Comparison of ENCODE assay signal across 19 cellular contexts in genomic region chr17:57651996-57652395, GRCh38.
DNase-seq lines count a peak whose midpoint lies in the region; ATAC-seq and TF ChIP-seq lines count a peak whose summit lies in the region.
"Had no signal": no experiment of that assay in that cellular context is flagged by ENCODE, and none has a peak within 500 bp of the region (broad histone marks: within the 10 kb centered on the region; RNA-seq: fewer than 3 reads in every experiment).

No MANE protein-coding gene starts in this region.

- no peak overlapping the region for H3K18ac ChIP-seq in H9 (ENCODE audit: insufficient read length, low read depth, low read length)
- no peak overlapping the region for H3K18ac ChIP-seq in neuronal stem cell (ENCODE audit: low read length)

- no peak overlapping the region for H2AFZ ChIP-seq in H9 (ENCODE audit: low read length)
- no peak overlapping the region for H2AFZ ChIP-seq in neuronal stem cell (ENCODE audit: low read length)
- no peak overlapping the region for H2AFZ ChIP-seq in mammary epithelial cell (ENCODE audit: low read depth, low read length)

- no TSS peak for BruUV-seq in mammary epithelial cell (replicated peaks; lab: Mats Ljungman, UMichigan)

- intact Hi-C loops in thyroid gland (cut with DNase I) (no loop called here), mammary epithelial cell (cut with micrococcal nuclease) (no loop called here)

- H3K14ac ChIP-seq in H9 (ENCODE audit: insufficient read depth, low read length) = peak overlapping the region; percentile 6; the same call in 1 of the 2 replicates
- H3K14ac ChIP-seq in neuronal stem cell (ENCODE audit: low read length) = no peak overlapping the region

- CTCF ChIA-PET in mammary epithelial cell (lab: Charles Lee; ENCODE audit: low non-redundant PET) = no interaction called here

- H2AK5ac ChIP-seq in H9 (ENCODE audit: insufficient read length, low read length) (no peak overlapping the region), neuronal stem cell (ENCODE audit: low read depth, low read length) (peak overlapping the region; percentile 38)

- TF ChIP-seq CTCF in H9 (conservative IDR thresholded peaks at IDR 0.05) (no peak), thyroid gland (IDR thresholded peaks at IDR 0.05) (no peak), mammary epithelial cell (conservative IDR thresholded peaks at IDR 0.05 in 1 of 2, IDR thresholded peaks at IDR 0.05 in 1 of 2; ENCODE audit: extremely low read depth in 1 of 2, insufficient read depth in 1 of 2, low read depth in 1 of 2, low read length in 2 of 2) (no peak)

- H2BK12ac ChIP-seq in H9 (ENCODE audit: insufficient read length, low read depth, low read length) (no peak overlapping the region), neuronal stem cell (ENCODE audit: low read length) (no peak overlapping the region)

- H3K9me3 Mint-ChIP-seq in H9 = no peaks in the 10 kb centered on the region
- H3K9me3 Mint-ChIP-seq: CD4-positive, CD25-positive, alpha-beta regulatory T cell; CD8-positive, alpha-beta T cell had no signal

- H3K4me1 ChIP-seq in H9 (ENCODE audit: insufficient read depth, low read length) = peaks cover 19% of the 10 kb centered on the region
- peaks cover 14 to 25% of the 10 kb centered on the region in 2 donors for H3K4me1 ChIP-seq in neuronal stem cell (ENCODE audit: control insufficient read depth in 2 of 2, insufficient read depth in 1 of 2, low read depth in 1 of 2, low read length in 2 of 2)
- peaks cover 16 to 44% of the 10 kb centered on the region in 2 donors for H3K4me1 ChIP-seq in thyroid gland
- peaks cover 3% of the 10 kb centered on the region for H3K4me1 ChIP-seq in mammary epithelial cell (ENCODE audit: insufficient read depth, low read length)
- H3K4me1 ChIP-seq: Caco-2 had no signal

- no peak for TF ChIP-seq POLR2A in thyroid gland (IDR thresholded peaks at IDR 0.05)

- H2BK5ac ChIP-seq in H9 (ENCODE audit: insufficient read length, low read length) = no peak overlapping the region
- no peak overlapping the region for H2BK5ac ChIP-seq in neuronal stem cell (ENCODE audit: low read length)

- H4K91ac ChIP-seq in H9 (ENCODE audit: insufficient read length, low read depth, low read length) (no peak overlapping the region), neuronal stem cell (ENCODE audit: low read depth, low read length, poor library complexity) (no peak overlapping the region)

- H3K4me3 ChIP-seq in neuronal stem cell (ENCODE audit: low read length in 2 of 2) (no peak overlapping the region), thyroid gland (replicated peaks in 1 of 3) (no peak overlapping the region), mammary epithelial cell (replicated peaks in 1 of 3; ENCODE audit: insufficient read depth in 1 of 3, low read depth in 2 of 3, low read length in 3 of 3) (no peak overlapping the region)
- H3K4me3 ChIP-seq: BLaER1 had no signal

- no peak overlapping the region for H4K5ac ChIP-seq in H9 (ENCODE audit: insufficient read length, low read depth, low read length)

- ATAC-seq in HG02759 (IDR thresholded peaks at IDR 0.05; ENCODE audit: unreplicated experiment) = no peak
- no peak for ATAC-seq in HG03460 (IDR thresholded peaks at IDR 0.05; ENCODE audit: unreplicated experiment)
- ATAC-seq: CD8-positive, alpha-beta T cell; HCT116 had no signal

- H3T11ph ChIP-seq in H9 (ENCODE audit: low read length) = no peak overlapping the region

- no peak overlapping the region for H4K8ac ChIP-seq in H9 (replicated peaks; ENCODE audit: insufficient read length, low read depth, low read length)
- no peak overlapping the region for H4K8ac ChIP-seq in neuronal stem cell (ENCODE audit: low read depth, low read length)

- no peak overlapping the region for H3K23ac ChIP-seq in H9 (ENCODE audit: insufficient read length, low read depth, low read length)
- no peak overlapping the region for H3K23ac ChIP-seq in neuronal stem cell (ENCODE audit: low read depth, low read length, poor library complexity)

- no peaks in the 10 kb centered on the region for H3K27me3 Mint-ChIP-seq in H9 (ENCODE audit: low read depth)
- H3K27me3 Mint-ChIP-seq: B cell; CD4-positive, CD25-positive, alpha-beta regulatory T cell had no signal

- H3K4me3 Mint-ChIP-seq in H9 = no peak overlapping the region
- H3K4me3 Mint-ChIP-seq: B cell; CD4-positive, CD25-positive, alpha-beta regulatory T cell; CD8-positive, alpha-beta T cell had no signal

- H3K9ac ChIP-seq in H9 (ENCODE audit: extremely low read depth, insufficient read length, low read length) = no peak overlapping the region
- peak overlapping the region; percentile 12 for H3K9ac ChIP-seq in neuronal stem cell (ENCODE audit: low read depth, low read length, poor library complexity)
- H3K9ac ChIP-seq in mammary epithelial cell (ENCODE audit: insufficient read depth, low read length) = no peak overlapping the region
- H3K9ac ChIP-seq: BLaER1 had no signal

- H3K79me2 ChIP-seq in H9 (ENCODE audit: insufficient read depth, low read length) (no peaks in the 10 kb centered on the region), mammary epithelial cell (ENCODE audit: insufficient read depth, low read length) (no peaks in the 10 kb centered on the region)

- H3K23me2 ChIP-seq in H9 (ENCODE audit: insufficient read length, low read depth, low read length, poor library complexity, severe bottlenecking) = no peaks in the 10 kb centered on the region

- no peak overlapping the region for H3K56ac ChIP-seq in H9 (ENCODE audit: insufficient read length, low read depth, low read length)

- dilution Hi-C loops in mammary epithelial cell (cut with HindIII; ENCODE audit: low sequenced_read_pairs) = no loop called here

- H3K79me1 ChIP-seq in H9 (ENCODE audit: insufficient read depth, low read depth, low read length, poor library complexity, severe bottlenecking) (no peaks in the 10 kb centered on the region), neuronal stem cell (ENCODE audit: low read depth, low read length) (peaks cover 5% of the 10 kb centered on the region)

- H3K36me3 ChIP-seq in neuronal stem cell (replicated peaks in 1 of 2; ENCODE audit: control insufficient read depth in 2 of 2, insufficient read depth in 2 of 2, low read length in 2 of 2) = peaks cover 13 to 73% of the 10 kb centered on the region in 2 donors
- no peaks in the 10 kb centered on the region for H3K36me3 ChIP-seq in thyroid gland
- H3K36me3 ChIP-seq in mammary epithelial cell (ENCODE audit: insufficient read depth, low read length) = no peaks in the 10 kb centered on the region

- no peaks in the 10 kb centered on the region for H3K9me3 ChIP-seq in H9 (ENCODE audit: control insufficient read depth, low read depth, low read length)
- H3K9me3 ChIP-seq in neuronal stem cell (replicated peaks in 1 of 2; ENCODE audit: control insufficient read depth in 2 of 2, insufficient read depth in 1 of 2, low read depth in 1 of 2, low read length in 2 of 2) = no peaks in the 10 kb centered on the region
- no peaks in the 10 kb centered on the region for H3K9me3 ChIP-seq in thyroid gland
- no peaks in the 10 kb centered on the region for H3K9me3 ChIP-seq in mammary epithelial cell (replicated peaks; ENCODE audit: insufficient read depth, low read length)
- H3K9me3 ChIP-seq: BLaER1, Caco-2 had no signal

- H3K27me3 ChIP-seq in H9 (ENCODE audit: insufficient read depth, low read length) (no peaks in the 10 kb centered on the region), neuronal stem cell (ENCODE audit: control insufficient read depth in 3 of 3, insufficient read depth in 3 of 3, low read depth in 1 of 3, low read length in 3 of 3) (no peaks in the 10 kb centered on the region), thyroid gland (no peaks in the 10 kb centered on the region), mammary epithelial cell (ENCODE audit: insufficient read depth, low read length) (no peaks in the 10 kb centered on the region)
- H3K27me3 ChIP-seq: BLaER1 had no signal

- DNase-seq in H9 (no peak), neuronal stem cell (ENCODE audit: low spot score) (no peak), thyroid gland (peak in 1 of 2 donors; percentile 22), mammary epithelial cell (no peak)
- DNase-seq: Caco-2; CD4-positive, CD25-positive, alpha-beta regulatory T cell; CD8-positive, alpha-beta T cell; DMS153; DND-41; GOT3; H7 had no signal

- no peak overlapping the region for H2BK20ac ChIP-seq in H9 (ENCODE audit: low read depth, low read length, poor library complexity, severe bottlenecking)

- H3K36me3 Mint-ChIP-seq in H9 (ENCODE audit: insufficient read depth in 1 of 3, low read depth in 3 of 3) = peaks cover 2 to 11% (median 4%) of the 10 kb centered on the region in 3 experiments; a peak in 4 of 7 replicates

- H4K20me1 ChIP-seq in H9 (ENCODE audit: control insufficient read depth, insufficient read depth, insufficient read length) (no peaks in the 10 kb centered on the region), mammary epithelial cell (ENCODE audit: insufficient read depth, low read length) (no peaks in the 10 kb centered on the region)

- no peak overlapping the region for H3K4me2 ChIP-seq in H9 (ENCODE audit: insufficient read depth, insufficient read length, low read length)
- no peak overlapping the region for H3K4me2 ChIP-seq in neuronal stem cell (ENCODE audit: insufficient read depth, low read length, poor library complexity, severe bottlenecking)
- no peak overlapping the region for H3K4me2 ChIP-seq in mammary epithelial cell (ENCODE audit: insufficient read depth, low read depth, low read length)
- H3K4me2 ChIP-seq: BLaER1 had no signal

- H3K27ac ChIP-seq in H9 (ENCODE audit: insufficient read length, low read depth, low read length) = no peak overlapping the region
- peak overlapping the region; percentile 29 for H3K27ac ChIP-seq in cingulate gyrus (ENCODE audit: low read depth, low read length)
- H3K27ac ChIP-seq in neuronal stem cell (replicated peaks; ENCODE audit: low read length) = no peak overlapping the region
- peak overlapping the region in 2 of 3 donors; percentile 77 to 81 for H3K27ac ChIP-seq in thyroid gland
- H3K27ac ChIP-seq in mammary epithelial cell (ENCODE audit: insufficient read depth, low read depth, low read length) = no peak overlapping the region
- H3K27ac ChIP-seq: 22Rv1, C4-2B had no signal

- H3K27ac Mint-ChIP-seq in H9 = no peak overlapping the region
- H3K27ac Mint-ChIP-seq: B cell; CD8-positive, alpha-beta T cell had no signal

- H3K4me1 Mint-ChIP-seq in H9 = peaks cover 3 to 21% of the 10 kb centered on the region in 2 experiments
- H3K4me1 Mint-ChIP-seq: B cell had no signal

- in situ Hi-C loops in mammary epithelial cell (cut with MboI; ENCODE audit: low sequenced_read_pairs in 2 of 2) = no loop called here

- H2BK15ac ChIP-seq in H9 (ENCODE audit: low read depth, low read length) (no peak overlapping the region), neuronal stem cell (ENCODE audit: low read length) (no peak overlapping the region)

- H3K4ac ChIP-seq in H9 (ENCODE audit: low read depth, low read length) (no peak overlapping the region), neuronal stem cell (ENCODE audit: low read length) (no peak overlapping the region)

- WGBS in H9 (ENCODE audit: extremely low coverage, insufficient read length, low lambda C conversion rate) = no CpG with 5 or more reads among the region's 13 CpGs
- WGBS in neuronal stem cell (ENCODE audit: extremely low coverage in 2 of 2, insufficient read length in 2 of 2, insufficient replicate concordance in 1 of 2), 2 donors = no CpG with 5 or more reads among the region's 13 CpGs
- 92 to 97% methylated on average over 10 to 13 of the region's 13 CpGs for WGBS in thyroid gland, 2 donors
- 93% methylated on average over 7 of the region's 13 CpGs for WGBS in mammary epithelial cell (ENCODE audit: low coverage, missing lambda C conversion rate)

- no peak overlapping the region for H2BK120ac ChIP-seq in H9 (ENCODE audit: low read depth, low read length, poor library complexity, severe bottlenecking)
- H2BK120ac ChIP-seq in neuronal stem cell (ENCODE audit: low read depth, low read length) = no peak overlapping the region

Comparison
In these comparisons a context has a peak if more than half of its experiments do, and no peak if none do; other contexts are left out.
1. H3K27ac ChIP-seq: peak in cingulate gyrus (single experiment) and thyroid gland (2 of 3); none in H9 (single experiment), neuronal stem cell (single experiment) and mammary epithelial cell (single experiment).